Comparison of ENCODE assay signal across 19 cellular contexts in genomic region chr14:44940944-44941343, GRCh38. TPM values are rescaled to one million over a fixed set of nuclear protein-coding genes. Genes with fewer than 3 reads are reported as not detected.
DNase-seq lines count a peak whose midpoint lies in the region; ATAC-seq and TF ChIP-seq lines count a peak whose summit lies in the region.
"Had no signal": no experiment of that assay in that cellular context is flagged by ENCODE, and none has a peak within 500 bp of the region (broad histone marks: within the 10 kb centered on the region; RNA-seq: fewer than 3 reads in every experiment).

No MANE protein-coding gene starts in this region.

- TF ChIP-seq CTCF in CD4-positive, alpha-beta T cell (IDR thresholded peaks at IDR 0.05), result no peak
- no peak for TF ChIP-seq CTCF in uterus (IDR thresholded peaks at IDR 0.05)

- H3K4me1 ChIP-seq in uterus, result no peaks in the 10 kb centered on the region
- H3K4me1 ChIP-seq: BLaER1 had no signal

- peaks cover 16% of the 10 kb centered on the region for H3K9me3 Mint-ChIP-seq in activated CD4-positive, alpha-beta T cell treated with anti-CD3 and anti-CD28 coated beads, Interleukin-2, amount 10 ng/mL, durations not matched to agents 7 days and 5 days
- no peaks in the 10 kb centered on the region for H3K9me3 Mint-ChIP-seq in CD4-positive, alpha-beta T cell
- H3K9me3 Mint-ChIP-seq in activated CD4-positive, alpha-beta memory T cell treated with anti-CD3 and anti-CD28 coated beads for 36 hours, result peaks cover 3% of the 10 kb centered on the region
- H3K9me3 Mint-ChIP-seq in central memory CD8-positive, alpha-beta T cell, result no peaks in the 10 kb centered on the region

- no peak overlapping the region for H3K4me3 Mint-ChIP-seq in activated CD4-positive, alpha-beta T cell treated with anti-CD3 and anti-CD28 coated beads, Interleukin-2, amount 10 ng/mL, durations not matched to agents 7 days and 5 days
- peak overlapping the region; percentile 39 for H3K4me3 Mint-ChIP-seq in CD4-positive, alpha-beta T cell
- H3K4me3 Mint-ChIP-seq in activated CD4-positive, alpha-beta memory T cell treated with anti-CD3 and anti-CD28 coated beads for 36 hours, result no peak overlapping the region
- peak overlapping the region; percentile 4 for H3K4me3 Mint-ChIP-seq in central memory CD8-positive, alpha-beta T cell
- H3K4me3 Mint-ChIP-seq: H9 had no signal

- CTCF ChIA-PET in activated CD4-positive, alpha-beta T cell treated with anti-CD3 and anti-CD28 coated beads, Interleukin-2, amount 10 ng/mL, durations not matched to agents 7 days and 5 days (lab: Charles Lee), result no interaction called here
- CTCF ChIA-PET in CD4-positive, alpha-beta T cell (lab: Charles Lee), result no interaction called here
- CTCF ChIA-PET in activated CD4-positive, alpha-beta memory T cell treated with anti-CD3 and anti-CD28 coated beads for 36 hours (lab: Charles Lee), result no interaction called here

- H3K36me3 ChIP-seq in uterus, result no peaks in the 10 kb centered on the region

- POLR2A ChIA-PET in activated CD4-positive, alpha-beta T cell treated with anti-CD3 and anti-CD28 coated beads, Interleukin-2, amount 10 ng/mL, durations not matched to agents 7 days and 5 days (lab: Charles Lee), result no interaction called here
- POLR2A ChIA-PET in CD4-positive, alpha-beta T cell (lab: Charles Lee), result no interaction called here
- POLR2A ChIA-PET in activated CD4-positive, alpha-beta memory T cell treated with anti-CD3 and anti-CD28 coated beads for 36 hours (lab: Charles Lee), result no interaction called here

- peak overlapping the region; percentile 61 for H3K27ac Mint-ChIP-seq in activated CD4-positive, alpha-beta T cell treated with anti-CD3 and anti-CD28 coated beads, Interleukin-2, amount 10 ng/mL, durations not matched to agents 7 days and 5 days
- peak overlapping the region; percentile 62 for H3K27ac Mint-ChIP-seq in CD4-positive, alpha-beta T cell
- H3K27ac Mint-ChIP-seq in activated CD4-positive, alpha-beta memory T cell treated with anti-CD3 and anti-CD28 coated beads for 36 hours, result peak overlapping the region; percentile 28
- no peak overlapping the region for H3K27ac Mint-ChIP-seq in central memory CD8-positive, alpha-beta T cell (ENCODE audit: low read depth)
- H3K27ac Mint-ChIP-seq: H9 had no signal

- no peaks in the 10 kb centered on the region for H3K9me3 ChIP-seq in CD4-positive, alpha-beta T cell (ENCODE audit: control insufficient read depth, low read length)
- H3K9me3 ChIP-seq in uterus, result no peaks in the 10 kb centered on the region

- H3K36me3 Mint-ChIP-seq in activated CD4-positive, alpha-beta T cell treated with anti-CD3 and anti-CD28 coated beads, Interleukin-2, amount 10 ng/mL, durations not matched to agents 7 days and 5 days (ENCODE audit: low read depth), result peaks cover 77% of the 10 kb centered on the region
- peaks cover 87% of the 10 kb centered on the region for H3K36me3 Mint-ChIP-seq in CD4-positive, alpha-beta T cell (ENCODE audit: low read depth)
- peaks cover 62% of the 10 kb centered on the region for H3K36me3 Mint-ChIP-seq in activated CD4-positive, alpha-beta memory T cell treated with anti-CD3 and anti-CD28 coated beads for 36 hours
- peaks cover 36% of the 10 kb centered on the region for H3K36me3 Mint-ChIP-seq in central memory CD8-positive, alpha-beta T cell (ENCODE audit: insufficient read depth)

- H3K4me3 ChIP-seq in uterus, result no peak overlapping the region
- H3K4me3 ChIP-seq: BLaER1 had no signal

- peaks cover 16% of the 10 kb centered on the region for H3K4me1 Mint-ChIP-seq in activated CD4-positive, alpha-beta T cell treated with anti-CD3 and anti-CD28 coated beads, Interleukin-2, amount 10 ng/mL, durations not matched to agents 7 days and 5 days
- H3K4me1 Mint-ChIP-seq in CD4-positive, alpha-beta T cell (ENCODE audit: low read depth), result peaks cover 67% of the 10 kb centered on the region
- H3K4me1 Mint-ChIP-seq in activated CD4-positive, alpha-beta memory T cell treated with anti-CD3 and anti-CD28 coated beads for 36 hours (ENCODE audit: low read depth), result peaks cover 34% of the 10 kb centered on the region
- H3K4me1 Mint-ChIP-seq in central memory CD8-positive, alpha-beta T cell, result peaks cover 48% of the 10 kb centered on the region
- H3K4me1 Mint-ChIP-seq: H9 had no signal

- H3K27ac ChIP-seq in CD4-positive, alpha-beta T cell (ENCODE audit: low read depth, low read length), result no peak overlapping the region
- no peak overlapping the region for H3K27ac ChIP-seq in uterus
- H3K27ac ChIP-seq: BLaER1, KMS-11 had no signal

- intact Hi-C loops in CD4-positive, alpha-beta T cell (cut with DNase I, micrococcal nuclease), result no loop called here
- intact Hi-C loops in activated CD4-positive, alpha-beta memory T cell treated with anti-CD3 and anti-CD28 coated beads for 36 hours (cut with micrococcal nuclease), result no loop called here
- intact Hi-C loops in uterus (cut with DNase I; ENCODE audit: low total_unique reads), result no loop called here

- no peaks in the 10 kb centered on the region for H3K27me3 Mint-ChIP-seq in activated CD4-positive, alpha-beta T cell treated with anti-CD3 and anti-CD28 coated beads, Interleukin-2, amount 10 ng/mL, durations not matched to agents 7 days and 5 days
- no peaks in the 10 kb centered on the region for H3K27me3 Mint-ChIP-seq in CD4-positive, alpha-beta T cell
- H3K27me3 Mint-ChIP-seq in activated CD4-positive, alpha-beta memory T cell treated with anti-CD3 and anti-CD28 coated beads for 36 hours, result no peaks in the 10 kb centered on the region
- H3K27me3 Mint-ChIP-seq in central memory CD8-positive, alpha-beta T cell, result no peaks in the 10 kb centered on the region

- DNase-seq in activated CD4-positive, alpha-beta T cell treated with anti-CD3 and anti-CD28 coated beads, Interleukin-2, amount 10 ng/mL, durations not matched to agents 7 days and 5 days, result no peak
- DNase-seq in activated CD4-positive, alpha-beta T cell treated with anti-CD3 and anti-CD28 coated beads, Interleukin-2, amount 50 U/mL, for 1 hour, result no peak
- no peak for DNase-seq in CD4-positive, alpha-beta T cell
- no peak for DNase-seq in activated CD4-positive, alpha-beta memory T cell treated with anti-CD3 and anti-CD28 coated beads for 36 hours
- DNase-seq in central memory CD8-positive, alpha-beta T cell (ENCODE audit: low spot score in 2 of 2), result no peak
- DNase-seq in uterus (no peak), NCI-H345 (lab: John Stamatoyannopoulos, UW) (no peak), GDM1 (lab: John Stamatoyannopoulos, UW) (no peak)
- DNase-seq: COR-L47, DMS153, H9, NCI-H1436 treated with DMSO at 0.1 percent for 48 hours, NCI-H2029 treated with DMSO at 0.1 percent for 48 hours, NCI-H2171 treated with DMSO at 0.1 percent for 48 hours, NCI-H510A, NCI-H774, RPMI8226 had no signal

- no peaks in the 10 kb centered on the region for H3K27me3 ChIP-seq in CD4-positive, alpha-beta T cell (ENCODE audit: control insufficient read depth, insufficient read depth, low read length)
- no peaks in the 10 kb centered on the region for H3K27me3 ChIP-seq in uterus
- H3K27me3 ChIP-seq: BLaER1 had no signal

- ATAC-seq in CD4-positive, alpha-beta T cell (ENCODE audit: poor library complexity), result peak; percentile 68
- ATAC-seq in central memory CD8-positive, alpha-beta T cell (replicated peaks; ENCODE audit: extremely low read depth, poor library complexity, severe bottlenecking), result no peak

- TF ChIP-seq POLR2A in uterus (IDR thresholded peaks at IDR 0.05), result no peak

RNA-seq across cellular contexts. Expression of gene KLHL28, which starts 20.8 kb away (rescaled TPM):
- 10 to 100 TPM; 16.8 to 17.6 TPM for total RNA-seq in activated CD4-positive, alpha-beta T cell treated with anti-CD3 and anti-CD28 coated beads, Interleukin-2, amount 10 ng/mL, durations not matched to agents 7 days and 5 days
- 10 to 100 TPM; 49.3 to 49.7 TPM for total RNA-seq in CD4-positive, alpha-beta T cell
- 10 to 100 TPM; 11.0 to 11.8 TPM for total RNA-seq in activated CD4-positive, alpha-beta memory T cell treated with anti-CD3 and anti-CD28 coated beads for 36 hours
- 10 to 100 TPM in 3 of 4 donors, 1 to 10 TPM in 1; 3.6 to 40.2 (median 16.0) TPM for total RNA-seq in uterus

RNA-seq across cellular contexts. Expression of gene TOGARAM1, which starts 21.0 kb away (rescaled TPM):
- total RNA-seq in activated CD4-positive, alpha-beta T cell treated with anti-CD3 and anti-CD28 coated beads, Interleukin-2, amount 10 ng/mL, durations not matched to agents 7 days and 5 days, result 1 to 10 TPM; 8.4 to 8.7 TPM
- total RNA-seq in CD4-positive, alpha-beta T cell, result 10 to 100 TPM; 13.2 to 17.8 TPM
- 1 to 10 TPM; 4.5 to 5.4 TPM for total RNA-seq in activated CD4-positive, alpha-beta memory T cell treated with anti-CD3 and anti-CD28 coated beads for 36 hours
- total RNA-seq in uterus, result 10 to 100 TPM; 10.9 to 56.5 (median 31.7) TPM

Comparison
In these comparisons a context has a peak if more than half of its experiments do, and no peak if none do; other contexts are left out.
1. H3K4me3 Mint-ChIP-seq: peak in CD4-positive, alpha-beta T cell (single experiment) and central memory CD8-positive, alpha-beta T cell (single experiment); none in activated CD4-positive, alpha-beta T cell treated with anti-CD3 and anti-CD28 coated beads, Interleukin-2, amount 10 ng/mL, durations not matched to agents 7 days and 5 days (single experiment) and activated CD4-positive, alpha-beta memory T cell treated with anti-CD3 and anti-CD28 coated beads for 36 hours (single experiment).